ENCODE assay signal across 23 cellular contexts in genomic region chr3:136901391-136901790, GRCh38. TPM values are rescaled to one million over a fixed set of nuclear protein-coding genes. Genes with fewer than 3 reads are reported as not detected.
DNase-seq lines count a peak whose midpoint lies in the region; ATAC-seq and TF ChIP-seq lines count a peak whose summit lies in the region.
"Had no signal": no experiment of that assay in that cellular context is flagged by ENCODE, and none has a peak within 500 bp of the region (broad histone marks: within the 10 kb centered on the region; RNA-seq: fewer than 3 reads in every experiment).

No MANE protein-coding gene starts in this region.

- H3K4me1 Mint-ChIP-seq in activated CD8-positive, alpha-beta T cell treated with anti-CD3 and anti-CD28 coated beads for 36 hours (ENCODE audit: low read depth), result peaks cover 61% of the 10 kb centered on the region
- peaks cover 42% of the 10 kb centered on the region for H3K4me1 Mint-ChIP-seq in activated CD8-positive, alpha-beta T cell treated with anti-CD3 and anti-CD28 coated beads, Interleukin-2, amount 10 ng/mL, durations not matched to agents 7 days and 5 days (ENCODE audit: low read depth)
- H3K4me1 Mint-ChIP-seq in activated T-helper 2 cell treated with anti-CD3 and anti-CD28 coated beads, Interferon-gamma antibody, Interleukin-2, Interleukin-4, amounts not matched to agents 10 μg/mL and 5 μg/mL and 100 μg/mL, durations not matched to agents 14 hours and 24 hours and 36 hours (ENCODE audit: low read depth), result peaks cover 43% of the 10 kb centered on the region

- peaks cover 100% of the 10 kb centered on the region for H3K79me2 ChIP-seq in GM23248 (ENCODE audit: insufficient read depth)

- peaks cover 29% of the 10 kb centered on the region for H3K9me3 Mint-ChIP-seq in activated CD8-positive, alpha-beta T cell treated with anti-CD3 and anti-CD28 coated beads for 36 hours
- H3K9me3 Mint-ChIP-seq in activated CD8-positive, alpha-beta T cell treated with anti-CD3 and anti-CD28 coated beads, Interleukin-2, amount 10 ng/mL, durations not matched to agents 7 days and 5 days (ENCODE audit: insufficient read depth), result peaks cover 25% of the 10 kb centered on the region
- peaks cover 37% of the 10 kb centered on the region for H3K9me3 Mint-ChIP-seq in activated T-helper 2 cell treated with anti-CD3 and anti-CD28 coated beads, Interferon-gamma antibody, Interleukin-2, Interleukin-4, amounts not matched to agents 10 μg/mL and 5 μg/mL and 100 μg/mL, durations not matched to agents 14 hours and 24 hours and 36 hours

- CTCF ChIA-PET in activated CD8-positive, alpha-beta T cell treated with anti-CD3 and anti-CD28 coated beads for 36 hours (lab: Charles Lee), result no interaction called here
- CTCF ChIA-PET in activated CD8-positive, alpha-beta T cell treated with anti-CD3 and anti-CD28 coated beads, Interleukin-2, amount 10 ng/mL, durations not matched to agents 7 days and 5 days (lab: Charles Lee), result no interaction called here

- H3K4me2 ChIP-seq in GM23248 (ENCODE audit: unreplicated experiment), result no peak overlapping the region

- no peaks in the 10 kb centered on the region; the same call in 1 of the 2 replicates for H3K36me3 ChIP-seq in GM23248 (ENCODE audit: low read depth)
- H3K36me3 ChIP-seq: adrenal gland, WERI-Rb-1 had no signal

- no peak overlapping the region for H3K27ac ChIP-seq in GM23248
- H3K27ac ChIP-seq: adrenal gland, coronary artery, psoas muscle, WERI-Rb-1 had no signal

- no peak for TF ChIP-seq CTCF in activated CD8-positive, alpha-beta T cell treated with anti-CD3 and anti-CD28 coated beads for 36 hours (IDR thresholded peaks at IDR 0.05)

- H3K9ac ChIP-seq in GM23248, result no peak overlapping the region

- no peaks in the 10 kb centered on the region for H3K4me1 ChIP-seq in GM23248 (ENCODE audit: insufficient read depth)

- POLR2A ChIA-PET in activated CD8-positive, alpha-beta T cell treated with anti-CD3 and anti-CD28 coated beads for 36 hours (lab: Charles Lee), result no interaction called here
- POLR2A ChIA-PET in activated CD8-positive, alpha-beta T cell treated with anti-CD3 and anti-CD28 coated beads, Interleukin-2, amount 10 ng/mL, durations not matched to agents 7 days and 5 days (lab: Charles Lee), result no interaction called here

- no peak for ATAC-seq in activated CD8-positive, alpha-beta T cell treated with anti-CD3 and anti-CD28 coated beads for 36 hours
- ATAC-seq in activated CD8-positive, alpha-beta T cell treated with anti-CD3 and anti-CD28 coated beads, Interleukin-2, amount 10 ng/mL, durations not matched to agents 7 days and 5 days, result no peak
- ATAC-seq in HG02884 (IDR thresholded peaks at IDR 0.05; ENCODE audit: unreplicated experiment), result no peak
- ATAC-seq: psoas muscle had no signal

- WGBS in GM23248 (ENCODE audit: low coverage in 1 of 2, low lambda C conversion rate in 2 of 2, missing lambda C conversion rate in 2 of 2), 2 experiments, result 94 to 99% methylated on average over 3 of the region's 3 CpGs

- H3K27me3 Mint-ChIP-seq in activated CD8-positive, alpha-beta T cell treated with anti-CD3 and anti-CD28 coated beads for 36 hours, result no peaks in the 10 kb centered on the region
- no peaks in the 10 kb centered on the region for H3K27me3 Mint-ChIP-seq in activated CD8-positive, alpha-beta T cell treated with anti-CD3 and anti-CD28 coated beads, Interleukin-2, amount 10 ng/mL, durations not matched to agents 7 days and 5 days (ENCODE audit: low read depth)
- H3K27me3 Mint-ChIP-seq in activated T-helper 2 cell treated with anti-CD3 and anti-CD28 coated beads, Interferon-gamma antibody, Interleukin-2, Interleukin-4, amounts not matched to agents 10 μg/mL and 5 μg/mL and 100 μg/mL, durations not matched to agents 14 hours and 24 hours and 36 hours (ENCODE audit: low read depth), result no peaks in the 10 kb centered on the region
- H3K27me3 Mint-ChIP-seq: type B pancreatic cell had no signal

- H3K9me3 ChIP-seq in GM23248 (ENCODE audit: low read depth), result no peaks in the 10 kb centered on the region

- no peak for DNase-seq in activated CD8-positive, alpha-beta T cell treated with anti-CD3 and anti-CD28 coated beads for 36 hours
- DNase-seq in activated CD8-positive, alpha-beta T cell treated with anti-CD3 and anti-CD28 coated beads, Interleukin-2, amount 10 ng/mL, durations not matched to agents 7 days and 5 days, result no peak
- DNase-seq in activated T-helper 2 cell treated with anti-CD3 and anti-CD28 coated beads, Interferon-gamma antibody, Interleukin-2, Interleukin-4, amounts not matched to agents 10 μg/mL and 5 μg/mL and 100 μg/mL, durations not matched to agents 14 hours and 24 hours and 36 hours (ENCODE audit: low spot score), result no peak
- DNase-seq in iris pigment epithelial cell (ENCODE audit: low read depth), result peak; percentile 63
- no peak for DNase-seq in activated naive CD4-positive, alpha-beta T cell treated with anti-CD3 and anti-CD28 coated beads, Interleukin-2, amount 50 U/mL, for 16 hours
- no peak for DNase-seq in GM23248
- no peak for DNase-seq in HCEC 1CT
- DNase-seq: 8988T; activated gamma-delta T cell; adrenal gland; Caco-2; DND-41; NCI-H1092; NCI-H187 treated with DMSO at 0.1 percent for 48 hours; NCI-H524 treated with DMSO at 0.1 percent for 48 hours; psoas muscle; stimulated activated CD8-positive, alpha-beta memory T cell treated with anti-CD3 and anti-CD28 coated beads, Interleukin-4, amount 100 ng/mL, for 48 hours; WERI-Rb-1 had no signal

- in situ Hi-C loops in GM23248 (cut with MboI), result no loop called here

- H3K9me2 ChIP-seq in GM23248 (ENCODE audit: insufficient read depth), result no peaks in the 10 kb centered on the region

- no peak overlapping the region for H2AFZ ChIP-seq in GM23248

- no peak overlapping the region for H3K4me3 Mint-ChIP-seq in activated CD8-positive, alpha-beta T cell treated with anti-CD3 and anti-CD28 coated beads for 36 hours
- H3K4me3 Mint-ChIP-seq in activated CD8-positive, alpha-beta T cell treated with anti-CD3 and anti-CD28 coated beads, Interleukin-2, amount 10 ng/mL, durations not matched to agents 7 days and 5 days, result no peak overlapping the region
- H3K4me3 Mint-ChIP-seq in activated T-helper 2 cell treated with anti-CD3 and anti-CD28 coated beads, Interferon-gamma antibody, Interleukin-2, Interleukin-4, amounts not matched to agents 10 μg/mL and 5 μg/mL and 100 μg/mL, durations not matched to agents 14 hours and 24 hours and 36 hours (ENCODE audit: low read depth), result no peak overlapping the region
- H3K4me3 Mint-ChIP-seq: T-helper 1 cell treated with Interleukin-12 subunit alpha and Interleukin-12 subunit beta and Interleukin-4 antibody, amounts not matched to agents 30 μg/mL and 1 μg/mL, for 36 hours; type B pancreatic cell had no signal

- H3K4me3 ChIP-seq in GM23248, result no peak overlapping the region
- H3K4me3 ChIP-seq: adrenal gland, coronary artery, lung, psoas muscle had no signal

- H3F3A ChIP-seq in GM23248 (ENCODE audit: insufficient read depth), result peaks cover 10% of the 10 kb centered on the region; the same call in 1 of the 2 replicates

- intact Hi-C loops in activated CD8-positive, alpha-beta T cell treated with anti-CD3 and anti-CD28 coated beads for 36 hours (cut with micrococcal nuclease), result no loop called here
- intact Hi-C loops in activated T-helper 2 cell treated with anti-CD3 and anti-CD28 coated beads, Interferon-gamma antibody, Interleukin-2, Interleukin-4, amounts not matched to agents 10 μg/mL and 5 μg/mL and 100 μg/mL, durations not matched to agents 14 hours and 24 hours and 36 hours (cut with micrococcal nuclease), result no loop called here

- H4K20me1 ChIP-seq in GM23248 (ENCODE audit: insufficient read depth), result peaks cover 6% of the 10 kb centered on the region; the same call in 1 of the 2 replicates

- H3K27ac Mint-ChIP-seq in activated CD8-positive, alpha-beta T cell treated with anti-CD3 and anti-CD28 coated beads for 36 hours, result peak overlapping the region; percentile 62
- no peak overlapping the region for H3K27ac Mint-ChIP-seq in activated CD8-positive, alpha-beta T cell treated with anti-CD3 and anti-CD28 coated beads, Interleukin-2, amount 10 ng/mL, durations not matched to agents 7 days and 5 days
- peak overlapping the region; percentile 14 for H3K27ac Mint-ChIP-seq in activated T-helper 2 cell treated with anti-CD3 and anti-CD28 coated beads, Interferon-gamma antibody, Interleukin-2, Interleukin-4, amounts not matched to agents 10 μg/mL and 5 μg/mL and 100 μg/mL, durations not matched to agents 14 hours and 24 hours and 36 hours
- H3K27ac Mint-ChIP-seq: T-helper 1 cell treated with Interleukin-12 subunit alpha and Interleukin-12 subunit beta and Interleukin-4 antibody, amounts not matched to agents 30 μg/mL and 1 μg/mL, for 36 hours; type B pancreatic cell had no signal

- H3K27me3 ChIP-seq in GM23248 (replicated peaks; ENCODE audit: insufficient read depth), result no peaks in the 10 kb centered on the region
- H3K27me3 ChIP-seq: adrenal gland had no signal

- H3K36me3 Mint-ChIP-seq in activated CD8-positive, alpha-beta T cell treated with anti-CD3 and anti-CD28 coated beads for 36 hours (ENCODE audit: low read depth), result peaks cover 57% of the 10 kb centered on the region
- H3K36me3 Mint-ChIP-seq in activated CD8-positive, alpha-beta T cell treated with anti-CD3 and anti-CD28 coated beads, Interleukin-2, amount 10 ng/mL, durations not matched to agents 7 days and 5 days (ENCODE audit: low read depth), result peaks cover 66% of the 10 kb centered on the region
- peaks cover 75% of the 10 kb centered on the region for H3K36me3 Mint-ChIP-seq in activated T-helper 2 cell treated with anti-CD3 and anti-CD28 coated beads, Interferon-gamma antibody, Interleukin-2, Interleukin-4, amounts not matched to agents 10 μg/mL and 5 μg/mL and 100 μg/mL, durations not matched to agents 14 hours and 24 hours and 36 hours (ENCODE audit: low read depth)

RNA-seq across cellular contexts. Expression of gene NCK1, which starts 39.4 kb away (rescaled TPM):
- total RNA-seq in activated CD8-positive, alpha-beta T cell treated with anti-CD3 and anti-CD28 coated beads for 36 hours, result 10 to 100 TPM; 31.9 to 34.7 TPM
- 10 to 100 TPM; 36.3 to 39.1 TPM for total RNA-seq in activated CD8-positive, alpha-beta T cell treated with anti-CD3 and anti-CD28 coated beads, Interleukin-2, amount 10 ng/mL, durations not matched to agents 7 days and 5 days
- total RNA-seq in activated T-helper 2 cell treated with anti-CD3 and anti-CD28 coated beads, Interferon-gamma antibody, Interleukin-2, Interleukin-4, amounts not matched to agents 10 μg/mL and 5 μg/mL and 100 μg/mL, durations not matched to agents 14 hours and 24 hours and 36 hours, result 40.2 and 41.9 TPM in 2 replicates
- total RNA-seq in GM23248 (2014; rRNA removed; shearing (Covaris generic)), result 42.4 and 42.6 TPM in 2 replicates
- 38.4 and 43.2 TPM in 2 replicates for polyA plus RNA-seq in GM23248 (2016; fragmentation: Nextera tagmentation; extraction: Ambion mirVana)

RNA-seq across cellular contexts. Expression of gene IL20RB, which starts 56.4 kb away (rescaled TPM):
- 1 to 10 TPM; 1.0 to 1.2 TPM for total RNA-seq in activated CD8-positive, alpha-beta T cell treated with anti-CD3 and anti-CD28 coated beads for 36 hours
- total RNA-seq in activated CD8-positive, alpha-beta T cell treated with anti-CD3 and anti-CD28 coated beads, Interleukin-2, amount 10 ng/mL, durations not matched to agents 7 days and 5 days, result 1 to 10 TPM; 1.6 to 2.1 TPM
- total RNA-seq in activated T-helper 2 cell treated with anti-CD3 and anti-CD28 coated beads, Interferon-gamma antibody, Interleukin-2, Interleukin-4, amounts not matched to agents 10 μg/mL and 5 μg/mL and 100 μg/mL, durations not matched to agents 14 hours and 24 hours and 36 hours, result 1.3 TPM in 2 replicates
- total RNA-seq in GM23248 (2014; rRNA removed; shearing (Covaris generic)), result 97.4 and 107 TPM in 2 replicates
- polyA plus RNA-seq in GM23248 (2016; fragmentation: Nextera tagmentation; extraction: Ambion mirVana), result 72.5 TPM in 2 replicates

Comparison
In these comparisons a context has a peak if more than half of its experiments do, and no peak if none do; other contexts are left out.
1. RNA of gene IL20RB, which starts 56.4 kb away (total RNA-seq): 97.4 to 107 TPM in GM23248; 1.6 to 2.1 TPM in activated CD8-positive, alpha-beta T cell treated with anti-CD3 and anti-CD28 coated beads, Interleukin-2, amount 10 ng/mL, durations not matched to agents 7 days and 5 days, 1.3 TPM in activated T-helper 2 cell treated with anti-CD3 and anti-CD28 coated beads, Interferon-gamma antibody, Interleukin-2, Interleukin-4, amounts not matched to agents 10 μg/mL and 5 μg/mL and 100 μg/mL, durations not matched to agents 14 hours and 24 hours and 36 hours and 1.0 to 1.2 TPM in activated CD8-positive, alpha-beta T cell treated with anti-CD3 and anti-CD28 coated beads for 36 hours; every median in the first group is over 10 times any median in the second.